In the genomic region with DNA sequence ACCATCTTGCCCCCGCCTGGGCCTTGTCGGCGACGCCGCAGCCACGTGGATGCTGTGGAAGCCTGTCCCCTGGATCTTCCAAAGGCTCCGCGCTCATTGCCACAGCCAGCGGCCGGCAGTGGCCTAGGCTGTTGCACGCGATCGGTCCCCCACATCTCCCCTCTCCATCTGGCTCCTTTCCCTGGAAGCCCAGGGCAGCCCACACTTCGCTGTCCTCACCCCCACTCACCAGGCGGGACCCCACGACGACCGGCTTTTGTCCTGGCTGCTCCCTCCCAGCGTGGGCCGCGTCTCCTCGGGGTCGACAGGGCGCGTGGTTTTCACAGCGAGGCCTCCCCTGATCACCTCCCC, we compare ENCODE assay signal across 8 cellular contexts. TPM values are rescaled to one million over a fixed set of nuclear protein-coding genes. Genes with fewer than 3 reads are reported as not detected.
A peak's percentile ranks its signal among the peaks of the same experiment; 100 is the strongest.
DNase-seq lines count a peak whose midpoint lies in the region; ATAC-seq, FAIRE-seq and TF ChIP-seq lines count a peak whose summit lies in the region.

No MANE protein-coding gene starts in this region.

- peak in 1 of 5 donors; percentile 47 for DNase-seq in CD8-positive, alpha-beta memory T cell
- DNase-seq in Panc1 (ENCODE audit: low read depth, low spot score): no peak
- DNase-seq in endothelial cell (ENCODE audit: low spot score): no peak
- peak in 1 of 5 donors; percentile 49 for DNase-seq in ovary
- no peak for DNase-seq in inferior parietal cortex (ENCODE audit: extremely low spot score)
- DNase-seq in NAMALWA (ENCODE audit: low spot score): no peak
- DNase-seq in HTR-8/SVneo (ENCODE audit: insufficient read length, low spot score): no peak
- DNase-seq in GM13977 (ENCODE audit: low spot score): no peak

- no peak for TF ChIP-seq EP300 in ovary (IDR thresholded peaks at IDR 0.05)

- H3K4me3 Mint-ChIP-seq in CD8-positive, alpha-beta memory T cell: peak overlapping the region; percentile 88 to 96 (median 92)
- H3K4me3 Mint-ChIP-seq in endothelial cell (ENCODE audit: unreplicated experiment): peak overlapping the region; percentile 94

- H3K27me3 ChIP-seq in CD8-positive, alpha-beta memory T cell (ENCODE audit: insufficient read depth, low read length, poor library complexity, severe bottlenecking): no peaks in the 10 kb centered on the region
- H3K27me3 ChIP-seq in Panc1 (ENCODE audit: control insufficient read depth, insufficient read depth, low read length) (no peaks in the 10 kb centered on the region), ovary (no peaks in the 10 kb centered on the region)

- peaks cover 41 to 57% (median 55%) of the 10 kb centered on the region in 3 donors for H3K4me1 Mint-ChIP-seq in CD8-positive, alpha-beta memory T cell
- peaks cover 16% of the 10 kb centered on the region for H3K4me1 Mint-ChIP-seq in endothelial cell (ENCODE audit: unreplicated experiment)

- no peak for FAIRE-seq in HTR-8/SVneo (lab: Jason Lieb, UNC)

- BruUV-seq in Panc1 (replicated peaks; lab: Mats Ljungman, UMichigan): no TSS peak

- WGBS in ovary, 3 donors: 68 to 78% (median 74%) methylated on average over 26 of the region's 26 CpGs

- peak overlapping the region; percentile 77 for H3K27ac ChIP-seq in CD8-positive, alpha-beta memory T cell (ENCODE audit: low read depth, low read length)
- H3K27ac ChIP-seq in Panc1 (ENCODE audit: low read length) (peak overlapping the region; percentile 87), ovary (peak overlapping the region; percentile 64 to 79)

- H3K9me3 Mint-ChIP-seq in CD8-positive, alpha-beta memory T cell: no peaks in the 10 kb centered on the region
- no peaks in the 10 kb centered on the region for H3K9me3 Mint-ChIP-seq in endothelial cell (ENCODE audit: unreplicated experiment)

- TF ChIP-seq CTCF in Panc1 (IDR thresholded peaks at IDR 0.05) (no peak), endothelial cell (IDR thresholded peaks at IDR 0.05; ENCODE audit: unreplicated experiment) (no peak), ovary (IDR thresholded peaks at IDR 0.05) (no peak), GM13977 (IDR thresholded peaks at IDR 0.05; ENCODE audit: extremely low read depth, insufficient read depth, missing control alignments) (no peak)

- peak; percentile 31 for ATAC-seq in Panc1

- intact Hi-C loops in Panc1 (cut with micrococcal nuclease; ENCODE audit: unreplicated experiment) (no loop called here), ovary (cut with DNase I) (no loop called here)

- H3K27ac Mint-ChIP-seq in CD8-positive, alpha-beta memory T cell: peak overlapping the region in 7 of 8 donors; percentile 65 to 98 (median 95)
- no peak overlapping the region for H3K27ac Mint-ChIP-seq in endothelial cell (ENCODE audit: unreplicated experiment)

- peaks cover 11% of the 10 kb centered on the region for H3K4me1 ChIP-seq in CD8-positive, alpha-beta memory T cell (ENCODE audit: insufficient read depth, low read length)
- no peaks in the 10 kb centered on the region; the same call in 1 of the 2 replicates for H3K4me1 ChIP-seq in Panc1 (ENCODE audit: control insufficient read depth, insufficient read depth, low read length)
- H3K4me1 ChIP-seq in ovary (ENCODE audit: insufficient read depth): peaks cover 7% of the 10 kb centered on the region

- no peak for TF ChIP-seq POLR2A in ovary (IDR thresholded peaks at IDR 0.05)

- POLR2A ChIA-PET in CD8-positive, alpha-beta memory T cell (lab: Charles Lee): interaction anchor here (1.0 to 2.6 kb wide), 5 partner anchors 12 to 182 kb away, joined by 4 to 28 read pairs (median 9); a partner anchor contains a TSS
- POLR2A ChIA-PET in Panc1 (lab: Charles Lee): no interaction called here

- H3K36me3 ChIP-seq in CD8-positive, alpha-beta memory T cell (ENCODE audit: insufficient read depth, low read length): no peaks in the 10 kb centered on the region
- H3K36me3 ChIP-seq in Panc1 (ENCODE audit: control insufficient read depth, insufficient read depth, low read length) (no peaks in the 10 kb centered on the region; the same call in 1 of the 2 replicates), ovary (no peaks in the 10 kb centered on the region)

- H3K27me3 Mint-ChIP-seq in CD8-positive, alpha-beta memory T cell: peaks cover 0 to 3% of the 10 kb centered on the region in 2 donors
- H3K27me3 Mint-ChIP-seq in endothelial cell (ENCODE audit: unreplicated experiment): peaks cover 12% of the 10 kb centered on the region

- H3K4me3 ChIP-seq in CD8-positive, alpha-beta memory T cell (ENCODE audit: low read length): peak overlapping the region; percentile 87
- peak overlapping the region; percentile 68 to 76 for H3K4me3 ChIP-seq in Panc1 (ENCODE audit: low read depth in 2 of 2, low read length in 2 of 2)
- peak overlapping the region; percentile 64 for H3K4me3 ChIP-seq in ovary

- in situ Hi-C loops in Panc1 (cut with HindIII; ENCODE audit: low pct_unique_long_range_greater_than_20kb, low sequenced_read_pairs): no loop called here
- in situ Hi-C loops in GM13977 (cut with MboI; ENCODE audit: low pct_unique_long_range_greater_than_20kb, low sequenced_read_pairs, unreplicated experiment): no loop called here

- CTCF ChIA-PET in CD8-positive, alpha-beta memory T cell (lab: Charles Lee): interaction anchor here (0.9 to 4.1 kb wide), 7 partner anchors 11 to 194 kb away, joined by 3 to 28 read pairs (median 4); a partner anchor contains a TSS
- CTCF ChIA-PET in Panc1 (lab: Charles Lee): no interaction called here

- no peaks in the 10 kb centered on the region for H3K9me3 ChIP-seq in CD8-positive, alpha-beta memory T cell (ENCODE audit: low read length)
- H3K9me3 ChIP-seq in Panc1 (ENCODE audit: control insufficient read depth, insufficient read depth, low read depth, low read length) (no peaks in the 10 kb centered on the region), ovary (no peaks in the 10 kb centered on the region)

- peaks cover 0 to 3% (median 0%) of the 10 kb centered on the region in 3 donors for H3K36me3 Mint-ChIP-seq in CD8-positive, alpha-beta memory T cell
- peaks cover 5% of the 10 kb centered on the region for H3K36me3 Mint-ChIP-seq in endothelial cell (ENCODE audit: low read depth, unreplicated experiment)

RNA-seq across cellular contexts. Expression of a gene that starts 0.6 kb away (rescaled TPM):
- 10 to 100 TPM; 58.5 to 64.3 TPM for total RNA-seq in CD8-positive, alpha-beta memory T cell
- 22.0 TPM for polyA plus RNA-seq in CD8-positive, alpha-beta memory T cell
- 20.8 TPM for total RNA-seq in Panc1 (2021; ENCODE audit: unreplicated experiment)
- polyA plus RNA-seq in Panc1 (2012; ENCODE audit: insufficient read length): 6.2 TPM
- total RNA-seq in endothelial cell (ENCODE audit: unreplicated experiment): 10.5 TPM
- 10 to 100 TPM in 2 of 7 donors, 1 to 10 TPM in 5; 7.0 to 14.7 (median 8.4) TPM for total RNA-seq in ovary
- 1 to 10 TPM; 6.4 to 9.1 TPM for polyA plus RNA-seq in ovary

RNA-seq across cellular contexts. Expression of a gene that starts 24.6 kb away (rescaled TPM):
- total RNA-seq in CD8-positive, alpha-beta memory T cell: 10 to 100 TPM; 13.5 to 15.8 TPM
- polyA plus RNA-seq in CD8-positive, alpha-beta memory T cell: 2.5 TPM
- total RNA-seq in Panc1 (2021; ENCODE audit: unreplicated experiment): 5.8 TPM
- polyA plus RNA-seq in Panc1 (2012; ENCODE audit: insufficient read length): 5.4 TPM
- 15.2 TPM for total RNA-seq in endothelial cell (ENCODE audit: unreplicated experiment)
- total RNA-seq in ovary: 1 to 10 TPM; 4.5 to 8.1 (median 6.3) TPM
- 10 to 100 TPM in 1 of 2 donors, 1 to 10 TPM in 1; 8.3 to 13.0 TPM for polyA plus RNA-seq in ovary

RNA-seq across cellular contexts. Expression of a gene that starts 24.7 kb away (rescaled TPM):
- 10 to 100 TPM; 14.6 to 16.0 TPM for total RNA-seq in CD8-positive, alpha-beta memory T cell
- polyA plus RNA-seq in CD8-positive, alpha-beta memory T cell: 14.2 TPM
- total RNA-seq in Panc1 (2021; ENCODE audit: unreplicated experiment) (10.5 TPM), endothelial cell (ENCODE audit: unreplicated experiment) (16.6 TPM), ovary (10 to 100 TPM; 10.4 to 25.0 (median 21.9) TPM)
- polyA plus RNA-seq in Panc1 (2012; ENCODE audit: insufficient read length): 5.8 TPM
- 10 to 100 TPM; 10.8 to 13.2 TPM for polyA plus RNA-seq in ovary
